Comparison of ENCODE assay signal across 19 cellular contexts in the genomic region with DNA sequence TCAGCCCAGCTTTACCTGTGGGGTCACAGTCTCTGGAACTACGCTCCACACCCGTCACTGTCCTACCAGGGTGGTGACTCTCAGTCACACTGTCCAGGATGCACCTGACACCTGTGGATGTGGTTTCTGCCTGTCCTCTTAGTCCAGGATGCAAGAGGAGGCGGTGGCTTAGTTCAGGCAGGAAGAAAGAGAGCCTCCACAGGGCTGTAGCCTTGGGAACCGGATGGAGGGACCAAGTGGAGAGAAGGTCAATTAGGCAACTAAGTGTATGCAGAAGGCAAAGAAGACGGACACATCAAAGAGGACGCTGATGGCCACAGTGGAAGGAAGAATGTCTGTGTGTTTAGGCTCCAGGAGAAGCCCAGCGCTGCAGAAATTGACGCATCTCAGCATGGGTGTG.
"Had no signal": no experiment of that assay in that cellular context is flagged by ENCODE, and none has a peak within 500 bp of the region (broad histone marks: within the 10 kb centered on the region; RNA-seq: fewer than 3 reads in every experiment).

No MANE protein-coding gene starts in this region.

- H3K4me3 ChIP-seq: coronary artery, dorsolateral prefrontal cortex, heart left ventricle, lung, ovary, right atrium auricular region, smooth muscle cell, thyroid gland had no signal

- DNase-seq: effector CD8-positive, alpha-beta T cell; foreskin melanocyte; heart left ventricle; hippocampal formation; left colon; left ventricle myocardium superior; mesenchymal stem cell; naive B cell; nucleus accumbens; ovary; stimulated activated CD4-positive, alpha-beta T cell treated with anti-CD3 and anti-CD28 coated beads, Interleukin-2, amount 100 ng/mL, for 48 hours; stimulated activated naive CD4-positive, alpha-beta T cell treated with Interleukin-2 at 50 U/mL for 16 hours; thyroid gland had no signal

- H3K36me3 Mint-ChIP-seq: naive B cell, type B pancreatic cell had no signal

- H3K27me3 Mint-ChIP-seq: naive B cell, type B pancreatic cell had no signal

- ATAC-seq: heart left ventricle, left colon, left ventricle myocardium superior had no signal

- H3K27ac Mint-ChIP-seq: type B pancreatic cell had no signal

- H3K4me2 ChIP-seq: smooth muscle cell had no signal

- H3K9me3 Mint-ChIP-seq: naive B cell, type B pancreatic cell had no signal

- H3K4me3 Mint-ChIP-seq: naive B cell, type B pancreatic cell had no signal

- H3K9me3 ChIP-seq: heart left ventricle, ovary, right atrium auricular region, thyroid gland had no signal

- H3K36me3 ChIP-seq: heart left ventricle, ovary, right atrium auricular region, thyroid gland had no signal

- H3K27me3 ChIP-seq: dorsolateral prefrontal cortex, heart left ventricle, ovary, right atrium auricular region, thyroid gland had no signal

- H3K4me1 ChIP-seq: right atrium auricular region had no signal

- H3K27ac ChIP-seq: coronary artery, dorsolateral prefrontal cortex, heart left ventricle, ovary, right atrium auricular region, thyroid gland had no signal
